In genomic region chr17:19569785-19570496, GRCh38 we compare ENCODE assay signal across 1 cellular context.
TF ChIP-seq lines count a peak whose summit lies in the region.

No MANE protein-coding gene starts in this region.

TF ChIP-seq in liver, 16 proteins besides CTCF, POLR2A, EP300 and RAD21:
- TF ChIP-seq HNF4A (conservative IDR thresholded peaks at IDR 0.05), result no peak
- no peak for TF ChIP-seq HNF4G (IDR thresholded peaks at IDR 0.05)
- no peak for TF ChIP-seq MAX (IDR thresholded peaks at IDR 0.05)
- no peak for TF ChIP-seq ZBTB33 (IDR thresholded peaks at IDR 0.05)
- TF ChIP-seq RXRA (IDR thresholded peaks at IDR 0.05), result no peak
- no peak for TF ChIP-seq TAF1 (conservative IDR thresholded peaks at IDR 0.05)
- no peak for TF ChIP-seq GABPA (IDR thresholded peaks at IDR 0.05 in 1 of 2, conservative IDR thresholded peaks at IDR 0.05 in 1 of 2)
- TF ChIP-seq EGR1 (IDR thresholded peaks at IDR 0.05; ENCODE audit: low read depth in 2 of 2), result no peak
- TF ChIP-seq REST (IDR thresholded peaks at IDR 0.05), result no peak
- TF ChIP-seq JUND (IDR thresholded peaks at IDR 0.05), result no peak
- TF ChIP-seq NR2F2 (IDR thresholded peaks at IDR 0.05), result no peak
- TF ChIP-seq SP1 (IDR thresholded peaks at IDR 0.05), result no peak
- TF ChIP-seq FOXA2 (IDR thresholded peaks at IDR 0.05), result no peak
TF ChIP-seq in liver: peak in this region for 0.
